12 cellular contexts compared by ENCODE assay signal in the genomic region with DNA sequence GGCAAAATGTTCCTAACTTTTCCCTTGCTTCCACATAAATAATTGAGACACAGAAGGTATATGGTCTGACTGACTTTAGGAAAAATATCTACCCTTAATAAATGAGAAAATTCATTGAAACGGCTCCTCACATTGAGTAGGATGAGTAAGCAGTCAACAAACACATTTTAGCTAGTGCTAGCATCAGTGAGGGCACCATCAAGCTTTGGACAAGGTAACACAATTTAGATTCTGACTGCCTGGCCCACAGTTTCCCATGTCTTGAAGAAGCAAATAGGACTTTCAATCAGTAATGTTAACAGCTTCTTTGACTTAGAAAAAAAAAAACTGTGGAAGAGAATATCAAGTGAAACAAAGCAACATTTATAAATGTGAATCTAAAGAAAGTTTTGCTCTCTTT.
DNase-seq lines count a peak whose midpoint lies in the region; ATAC-seq and TF ChIP-seq lines count a peak whose summit lies in the region.
"Had no signal": no experiment of that assay in that cellular context is flagged by ENCODE, and none has a peak within 500 bp of the region (broad histone marks: within the 10 kb centered on the region; RNA-seq: fewer than 3 reads in every experiment).

No MANE protein-coding gene starts in this region.

- no peak overlapping the region for H3K4me3 ChIP-seq in lower lobe of right lung
- peak overlapping the region; percentile 21 for H3K4me3 ChIP-seq in thoracic aorta

- H3K36me3 ChIP-seq in lower lobe of right lung (no peaks in the 10 kb centered on the region), thoracic aorta (no peaks in the 10 kb centered on the region)

- no peaks in the 10 kb centered on the region for H3K9me3 ChIP-seq in lower lobe of right lung
- no peaks in the 10 kb centered on the region for H3K9me3 ChIP-seq in thoracic aorta

- H3K4me1 Mint-ChIP-seq in activated T-cell treated with anti-CD3 and anti-CD28 coated beads, Interleukin-2, amount 50 U/mL, for 4 hours (ENCODE audit: low read depth) = peaks cover 77% of the 10 kb centered on the region
- H3K4me1 Mint-ChIP-seq in T-helper 2 cell treated with Interferon-gamma antibody and Interleukin-4, amounts not matched to agents 5 μg/mL and 100 μg/mL, for 36 hours (ENCODE audit: low read depth) = peaks cover 70% of the 10 kb centered on the region

- peak overlapping the region; percentile 90 for H3K27ac Mint-ChIP-seq in T-helper 2 cell treated with Interferon-gamma antibody and Interleukin-4, amounts not matched to agents 5 μg/mL and 100 μg/mL, for 36 hours

- H3K36me3 Mint-ChIP-seq in activated T-cell treated with anti-CD3 and anti-CD28 coated beads, Interleukin-2, amount 50 U/mL, for 4 hours (ENCODE audit: insufficient read depth) = no peaks in the 10 kb centered on the region
- peaks cover 4% of the 10 kb centered on the region for H3K36me3 Mint-ChIP-seq in T-helper 2 cell treated with Interferon-gamma antibody and Interleukin-4, amounts not matched to agents 5 μg/mL and 100 μg/mL, for 36 hours (ENCODE audit: low read depth)

- intact Hi-C loops in lower lobe of right lung (cut with DNase I) = loop anchor here (10.0 kb wide), 1 partner anchor 246 kb away; no protein-coding TSS in a partner anchor

- H3K9me3 Mint-ChIP-seq in activated T-cell treated with anti-CD3 and anti-CD28 coated beads, Interleukin-2, amount 50 U/mL, for 4 hours = no peaks in the 10 kb centered on the region
- no peaks in the 10 kb centered on the region for H3K9me3 Mint-ChIP-seq in T-helper 2 cell treated with Interferon-gamma antibody and Interleukin-4, amounts not matched to agents 5 μg/mL and 100 μg/mL, for 36 hours

- H3K4me1 ChIP-seq in lower lobe of right lung (peaks cover 33% of the 10 kb centered on the region), thoracic aorta (ENCODE audit: control insufficient read depth in 1 of 2, low read depth in 2 of 2) (peaks cover 36 to 61% of the 10 kb centered on the region in 2 donors)

- peak overlapping the region; percentile 61 for H3K4me3 Mint-ChIP-seq in activated T-cell treated with anti-CD3 and anti-CD28 coated beads, Interleukin-2, amount 50 U/mL, for 4 hours
- peak overlapping the region; percentile 81 for H3K4me3 Mint-ChIP-seq in T-helper 2 cell treated with Interferon-gamma antibody and Interleukin-4, amounts not matched to agents 5 μg/mL and 100 μg/mL, for 36 hours

- H3K27ac ChIP-seq in lower lobe of right lung (peak overlapping the region; percentile 76), thoracic aorta (peak overlapping the region; percentile 91 to 92)

- no peaks in the 10 kb centered on the region for H3K27me3 ChIP-seq in lower lobe of right lung (ENCODE audit: low read depth)
- no peaks in the 10 kb centered on the region for H3K27me3 ChIP-seq in thoracic aorta (replicated peaks; ENCODE audit: insufficient read depth)

- DNase-seq in activated T-cell treated with anti-CD3 and anti-CD28 coated beads, Interleukin-2, amount 50 U/mL, for 4 hours = no peak
- no peak for DNase-seq in activated T-cell treated with anti-CD3 and anti-CD28 coated beads, Interleukin-2, amount 50 U/mL, for 48 hours
- no peak for DNase-seq in T-helper 2 cell treated with Interferon-gamma antibody and Interleukin-4, amounts not matched to agents 5 μg/mL and 100 μg/mL, for 36 hours (ENCODE audit: low spot score)
- DNase-seq in lower lobe of right lung = no peak
- DNase-seq in thoracic aorta (ENCODE audit: low spot score) = no peak
- DNase-seq: activated CD4-positive, alpha-beta T cell treated with anti-CD3 and anti-CD28 coated beads for 4 hours; GDM1; left colon; NCI-H2029 treated with DMSO at 0.1 percent for 48 hours had no signal

- no peak for TF ChIP-seq CTCF in lower lobe of right lung (IDR thresholded peaks at IDR 0.05)
- TF ChIP-seq CTCF in thoracic aorta (IDR thresholded peaks at IDR 0.05) = no peak

- H3K27me3 Mint-ChIP-seq in activated T-cell treated with anti-CD3 and anti-CD28 coated beads, Interleukin-2, amount 50 U/mL, for 4 hours (ENCODE audit: low read depth) = no peaks in the 10 kb centered on the region
- H3K27me3 Mint-ChIP-seq in T-helper 2 cell treated with Interferon-gamma antibody and Interleukin-4, amounts not matched to agents 5 μg/mL and 100 μg/mL, for 36 hours (ENCODE audit: low read depth) = no peaks in the 10 kb centered on the region

- no peak for ATAC-seq in activated T-cell treated with anti-CD3 and anti-CD28 coated beads, Interleukin-2, amount 50 U/mL, for 4 hours
- ATAC-seq in lower lobe of right lung = no peak
- no peak for ATAC-seq in thoracic aorta (ENCODE audit: insufficient number of reproducible peaks, low FRiP score, low read depth)
- ATAC-seq in GM21529 (IDR thresholded peaks at IDR 0.05; ENCODE audit: unreplicated experiment) = no peak
- no peak for ATAC-seq in GM18907 (IDR thresholded peaks at IDR 0.05; ENCODE audit: unreplicated experiment)
- no peak for ATAC-seq in HG02571 (IDR thresholded peaks at IDR 0.05; ENCODE audit: unreplicated experiment)
- ATAC-seq: left colon had no signal
